Comparison of ENCODE assay signal across 27 cellular contexts in genomic region chr11:83122050-83122449, GRCh38. TPM values are rescaled to one million over a fixed set of nuclear protein-coding genes. Genes with fewer than 3 reads are reported as not detected.
DNase-seq lines count a peak whose midpoint lies in the region; ATAC-seq lines count a peak whose summit lies in the region.
"Had no signal": no experiment of that assay in that cellular context is flagged by ENCODE, and none has a peak within 500 bp of the region (broad histone marks: within the 10 kb centered on the region; RNA-seq: fewer than 3 reads in every experiment).

No MANE protein-coding gene starts in this region.

- H3K4me1 Mint-ChIP-seq in T-helper 2 cell treated with Interferon-gamma antibody and Interleukin-4, amounts not matched to agents 5 μg/mL and 100 μg/mL, for 36 hours (ENCODE audit: low read depth): peaks cover 35% of the 10 kb centered on the region
- peaks cover 34 to 54% (median 36%) of the 10 kb centered on the region in 4 donors for H3K4me1 Mint-ChIP-seq in CD4-positive, alpha-beta memory T cell
- peaks cover 54 to 58% (median 55%) of the 10 kb centered on the region in 3 donors for H3K4me1 Mint-ChIP-seq in T-cell
- H3K4me1 Mint-ChIP-seq in naive thymus-derived CD8-positive, alpha-beta T cell: peaks cover 19 to 63% (median 55%) of the 10 kb centered on the region in 4 donors

- DNase-seq in T-helper 2 cell treated with Interferon-gamma antibody and Interleukin-4, amounts not matched to agents 5 μg/mL and 100 μg/mL, for 36 hours (ENCODE audit: low spot score): no peak
- DNase-seq in T-helper 2 cell (no peak), T-cell (no peak), mucosa of gallbladder (ENCODE audit: low spot score) (no peak)
- DNase-seq in CD4-positive, alpha-beta memory T cell: no peak
- no peak for DNase-seq in naive thymus-derived CD8-positive, alpha-beta T cell
- no peak for DNase-seq in stimulated activated CD4-positive, alpha-beta T cell treated with anti-CD3 and anti-CD28 coated beads, Interleukin-2, amount 100 ng/mL, for 48 hours
- DNase-seq: activated CD4-positive, alpha-beta T cell treated with anti-CD3 and anti-CD28 coated beads, Interleukin-2, amount 50 U/mL, for 48 hours; activated CD4-positive, CD25-positive, alpha-beta regulatory T cell; activated CD8-positive, alpha-beta memory T cell treated with anti-CD3 and anti-CD28 coated beads, Interleukin-2, amount 50 U/mL, for 48 hours; BE2C; DND-41; dorsolateral prefrontal cortex; MV-4-11; NCI-H146; NCI-H2107; NCI-H446; NCI-H774; occipital lobe; psoas muscle; sigmoid colon; SK-N-SH; testis had no signal

- H3K27ac ChIP-seq in CD4-positive, alpha-beta memory T cell (ENCODE audit: low read depth, low read length): peak overlapping the region; percentile 17
- H3K27ac ChIP-seq: dorsolateral prefrontal cortex, KMS-11, psoas muscle, sigmoid colon, testis had no signal

- no peak overlapping the region for H3K4me3 ChIP-seq in CD4-positive, alpha-beta memory T cell (ENCODE audit: low read length in 2 of 2)
- H3K4me3 ChIP-seq: dorsolateral prefrontal cortex, psoas muscle, sigmoid colon, testis had no signal

- H3K27me3 Mint-ChIP-seq in T-helper 2 cell treated with Interferon-gamma antibody and Interleukin-4, amounts not matched to agents 5 μg/mL and 100 μg/mL, for 36 hours (ENCODE audit: low read depth): peaks cover 2% of the 10 kb centered on the region
- no peaks in the 10 kb centered on the region for H3K27me3 Mint-ChIP-seq in CD4-positive, alpha-beta memory T cell
- H3K27me3 Mint-ChIP-seq in T-cell: no peaks in the 10 kb centered on the region
- H3K27me3 Mint-ChIP-seq in naive thymus-derived CD8-positive, alpha-beta T cell: no peaks in the 10 kb centered on the region

- no peaks in the 10 kb centered on the region for H3K36me3 Mint-ChIP-seq in T-helper 2 cell treated with Interferon-gamma antibody and Interleukin-4, amounts not matched to agents 5 μg/mL and 100 μg/mL, for 36 hours (ENCODE audit: low read depth)
- peaks cover 0 to 2% of the 10 kb centered on the region in 2 donors for H3K36me3 Mint-ChIP-seq in CD4-positive, alpha-beta memory T cell
- H3K36me3 Mint-ChIP-seq in T-cell: no peaks in the 10 kb centered on the region
- no peaks in the 10 kb centered on the region for H3K36me3 Mint-ChIP-seq in naive thymus-derived CD8-positive, alpha-beta T cell
- H3K36me3 Mint-ChIP-seq: memory B cell had no signal

- no peaks in the 10 kb centered on the region for H3K9me3 Mint-ChIP-seq in T-helper 2 cell treated with Interferon-gamma antibody and Interleukin-4, amounts not matched to agents 5 μg/mL and 100 μg/mL, for 36 hours
- no peaks in the 10 kb centered on the region for H3K9me3 Mint-ChIP-seq in CD4-positive, alpha-beta memory T cell
- no peaks in the 10 kb centered on the region for H3K9me3 Mint-ChIP-seq in T-cell
- H3K9me3 Mint-ChIP-seq in naive thymus-derived CD8-positive, alpha-beta T cell: no peaks in the 10 kb centered on the region
- H3K9me3 Mint-ChIP-seq: memory B cell had no signal

- no peak overlapping the region for H3K4me3 Mint-ChIP-seq in T-helper 2 cell treated with Interferon-gamma antibody and Interleukin-4, amounts not matched to agents 5 μg/mL and 100 μg/mL, for 36 hours
- H3K4me3 Mint-ChIP-seq in CD4-positive, alpha-beta memory T cell: peak overlapping the region in 1 of 8 donors; percentile 23
- H3K4me3 Mint-ChIP-seq in T-cell: peak overlapping the region in 1 of 3 donors; percentile 22
- H3K4me3 Mint-ChIP-seq in naive thymus-derived CD8-positive, alpha-beta T cell: peak overlapping the region in 3 of 10 donors; percentile 1 to 66 (median 32)
- H3K4me3 Mint-ChIP-seq: memory B cell had no signal

- H3K9me3 ChIP-seq in CD4-positive, alpha-beta memory T cell (ENCODE audit: control insufficient read depth in 1 of 2, low read length in 2 of 2): no peaks in the 10 kb centered on the region
- H3K9me3 ChIP-seq: BE2C, psoas muscle, sigmoid colon, SK-N-SH, testis had no signal

- H3K4me1 ChIP-seq in CD4-positive, alpha-beta memory T cell (ENCODE audit: insufficient read depth, low read length): peaks cover 47% of the 10 kb centered on the region
- H3K4me1 ChIP-seq: BE2C, psoas muscle had no signal

- H3K27ac Mint-ChIP-seq in T-helper 2 cell treated with Interferon-gamma antibody and Interleukin-4, amounts not matched to agents 5 μg/mL and 100 μg/mL, for 36 hours: peak overlapping the region; percentile 4
- peak overlapping the region; percentile 8 to 95 (median 44) for H3K27ac Mint-ChIP-seq in CD4-positive, alpha-beta memory T cell
- peak overlapping the region; percentile 82 to 83 for H3K27ac Mint-ChIP-seq in T-cell
- H3K27ac Mint-ChIP-seq in naive thymus-derived CD8-positive, alpha-beta T cell: peak overlapping the region; percentile 39 to 93 (median 82)
- H3K27ac Mint-ChIP-seq: memory B cell had no signal

- ATAC-seq in T-cell (replicated peaks in 1 of 4) (no peak), HG02678 (IDR thresholded peaks at IDR 0.05; ENCODE audit: unreplicated experiment) (no peak)
- ATAC-seq in naive thymus-derived CD8-positive, alpha-beta T cell: no peak
- ATAC-seq: left lobe of liver, psoas muscle had no signal

- CTCF ChIA-PET in CD4-positive, alpha-beta memory T cell (lab: Charles Lee; ENCODE audit: partially characterized antibody): no interaction called here
- CTCF ChIA-PET in T-cell (lab: Charles Lee): no interaction called here

- POLR2A ChIA-PET in CD4-positive, alpha-beta memory T cell (lab: Charles Lee; ENCODE audit: partially characterized antibody): interaction anchor here (1.5 kb wide), 1 partner anchor 34 kb away, joined by 15 read pairs; the partner anchor contains the start of gene PCF11
- POLR2A ChIA-PET in T-cell (lab: Charles Lee): no interaction called here
- POLR2A ChIA-PET in naive thymus-derived CD8-positive, alpha-beta T cell (lab: Charles Lee): interaction anchor here (1.0 to 1.8 kb wide), 2 partner anchors 9 to 38 kb away, joined by 3 to 6 read pairs; no protein-coding TSS in a partner anchor

- no peaks in the 10 kb centered on the region for H3K36me3 ChIP-seq in CD4-positive, alpha-beta memory T cell (ENCODE audit: insufficient read depth, low read length)
- H3K36me3 ChIP-seq: BE2C, sigmoid colon had no signal

- no peaks in the 10 kb centered on the region for H3K27me3 ChIP-seq in CD4-positive, alpha-beta memory T cell (ENCODE audit: insufficient read depth, low read length)
- H3K27me3 ChIP-seq: BE2C, dorsolateral prefrontal cortex, sigmoid colon, testis had no signal

- intact Hi-C loops in CD4-positive, alpha-beta memory T cell (cut with micrococcal nuclease): no loop called here

RNA-seq across cellular contexts. Expression of gene PCF11, which starts 34.9 kb away (rescaled TPM):
- 100 to 1,000 TPM; 161 to 165 TPM for total RNA-seq in CD4-positive, alpha-beta memory T cell
- 10 to 100 TPM; 11.6 to 41.9 TPM for polyA plus RNA-seq in CD4-positive, alpha-beta memory T cell
- total RNA-seq in T-cell: 100 to 1,000 TPM; 130 to 164 (median 151) TPM
- total RNA-seq in naive thymus-derived CD8-positive, alpha-beta T cell: 100 to 1,000 TPM; 199 TPM
- 10 to 100 TPM; 22.5 to 33.6 (median 28.1) TPM for polyA plus RNA-seq in naive thymus-derived CD8-positive, alpha-beta T cell
- total RNA-seq in mucosa of gallbladder: 46.7 TPM

RNA-seq across cellular contexts. Expression of gene RAB30, which starts 50.4 kb away (rescaled TPM):
- 10 to 100 TPM; 12.3 to 14.1 TPM for total RNA-seq in CD4-positive, alpha-beta memory T cell
- 1 to 10 TPM; 5.0 to 8.9 TPM for polyA plus RNA-seq in CD4-positive, alpha-beta memory T cell
- total RNA-seq in T-cell (10 to 100 TPM; 18.6 to 44.5 (median 20.1) TPM), mucosa of gallbladder (13.6 TPM)
- 10 to 100 TPM; 28.1 to 35.5 TPM for total RNA-seq in naive thymus-derived CD8-positive, alpha-beta T cell
- 10 to 100 TPM; 10.7 to 17.4 (median 12.8) TPM for polyA plus RNA-seq in naive thymus-derived CD8-positive, alpha-beta T cell

Comparison
In these comparisons a context has a peak if more than half of its experiments do, and no peak if none do; other contexts are left out.
1. H3K27ac Mint-ChIP-seq: peak in every context shown above with its lines; median percentile 82 in T-cell; 82 in naive thymus-derived CD8-positive, alpha-beta T cell; 44 in CD4-positive, alpha-beta memory T cell; 4 in T-helper 2 cell treated with Interferon-gamma antibody and Interleukin-4, amounts not matched to agents 5 μg/mL and 100 μg/mL, for 36 hours.
2. POLR2A ChIA-PET loops: an anchor here in CD4-positive, alpha-beta memory T cell (1.5 kb wide) and naive thymus-derived CD8-positive, alpha-beta T cell (1.0 to 1.8 kb wide); none called in T-cell.